ENCODE assay signal across 11 cellular contexts in the genomic region with DNA sequence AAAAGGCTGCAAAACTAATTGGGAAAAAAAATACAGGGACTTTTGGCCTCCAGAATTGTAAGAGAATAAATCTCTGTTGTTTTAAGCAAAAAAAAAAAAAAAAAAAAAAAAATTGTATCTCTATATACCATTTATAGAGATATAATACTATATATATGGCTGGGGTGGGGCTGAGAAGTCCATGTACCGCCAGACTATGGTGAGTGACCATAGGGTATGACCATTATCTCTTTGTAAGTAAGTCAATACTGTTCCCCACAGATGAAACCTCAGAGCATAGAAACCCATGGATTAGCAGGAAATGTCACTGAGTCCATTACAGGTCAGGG.
DNase-seq lines count a peak whose midpoint lies in the region; ATAC-seq and TF ChIP-seq lines count a peak whose summit lies in the region.
"Had no signal": no experiment of that assay in that cellular context is flagged by ENCODE, and none has a peak within 500 bp of the region (broad histone marks: within the 10 kb centered on the region; RNA-seq: fewer than 3 reads in every experiment).

No MANE protein-coding gene starts in this region.

- ATAC-seq in PC-3 = no peak
- ATAC-seq in GM21360 (IDR thresholded peaks at IDR 0.05; ENCODE audit: unreplicated experiment) = no peak
- ATAC-seq: activated CD4-positive, alpha-beta T cell treated with anti-CD3 and anti-CD28 coated beads for 36 hours had no signal

- peaks cover 83% of the 10 kb centered on the region for H3K4me1 ChIP-seq in PC-3 (ENCODE audit: insufficient read depth, low read length)
- peaks cover 41% of the 10 kb centered on the region for H3K4me1 ChIP-seq in mammary epithelial cell (ENCODE audit: insufficient read depth, low read length)
- H3K4me1 ChIP-seq in mesenchymal stem cell (ENCODE audit: control insufficient read depth, insufficient read depth, low read depth, low read length) = peaks cover 50% of the 10 kb centered on the region

- H3K4me3 ChIP-seq in PC-3 (ENCODE audit: low read length) (no peak overlapping the region), mammary epithelial cell (replicated peaks in 1 of 3; ENCODE audit: insufficient read depth in 1 of 3, low read depth in 2 of 3, low read length in 3 of 3) (no peak overlapping the region), mesenchymal stem cell (ENCODE audit: insufficient read depth in 1 of 2, low read depth in 1 of 2, low read length in 2 of 2) (no peak overlapping the region)
- H3K4me3 ChIP-seq: SK-N-MC had no signal

- H3K9me3 ChIP-seq in PC-3 (ENCODE audit: low read length) (no peaks in the 10 kb centered on the region), mammary epithelial cell (replicated peaks; ENCODE audit: insufficient read depth, low read length) (no peaks in the 10 kb centered on the region), mesenchymal stem cell (ENCODE audit: control insufficient read depth, low read length) (no peaks in the 10 kb centered on the region)

- no peak overlapping the region for H3K14ac ChIP-seq in mesenchymal stem cell (ENCODE audit: low read length in 2 of 2)

- H3K9ac ChIP-seq in PC-3 (ENCODE audit: low read length) = peak overlapping the region; percentile 92
- peak overlapping the region; percentile 91 for H3K9ac ChIP-seq in mammary epithelial cell (ENCODE audit: insufficient read depth, low read length)
- H3K9ac ChIP-seq in mesenchymal stem cell (ENCODE audit: low read length) = peak overlapping the region; percentile 88

- H3K23ac ChIP-seq in mesenchymal stem cell (ENCODE audit: low read length in 2 of 2) = no peak overlapping the region

- intact Hi-C loops in PC-3 (cut with micrococcal nuclease) = no loop called here
- intact Hi-C loops in mammary epithelial cell (cut with micrococcal nuclease) = no loop called here

- CTCF ChIA-PET in PC-3 (lab: Charles Lee) = no interaction called here
- CTCF ChIA-PET in mammary epithelial cell (lab: Charles Lee; ENCODE audit: low non-redundant PET) = no interaction called here

- no peak overlapping the region for H4K8ac ChIP-seq in mesenchymal stem cell (ENCODE audit: low read length)

- H3K4ac ChIP-seq in mesenchymal stem cell (ENCODE audit: low read depth in 1 of 2, low read length in 2 of 2) = peak overlapping the region in 1 of 2 experiments; percentile 95

- H2AFZ ChIP-seq in PC-3 (ENCODE audit: low read length) (no peak overlapping the region), mammary epithelial cell (ENCODE audit: low read depth, low read length) (no peak overlapping the region), mesenchymal stem cell (ENCODE audit: low read depth, low read length) (no peak overlapping the region)

- peaks cover 9% of the 10 kb centered on the region for H3F3A ChIP-seq in PC-3 (ENCODE audit: low read length, unreplicated experiment)

- H3K36me3 ChIP-seq in PC-3 (ENCODE audit: low read depth, low read length) (peaks cover 14% of the 10 kb centered on the region), mammary epithelial cell (ENCODE audit: insufficient read depth, low read length) (peaks cover 12% of the 10 kb centered on the region), mesenchymal stem cell (ENCODE audit: control insufficient read depth in 1 of 2, insufficient read depth in 2 of 2, low read depth in 1 of 2, low read length in 2 of 2) (peaks cover 40 to 87% of the 10 kb centered on the region in 2 experiments)

- in situ Hi-C loops in mammary epithelial cell (cut with MboI; ENCODE audit: low sequenced_read_pairs in 2 of 2) = no loop called here

- DNase-seq in PC-3 = no peak
- DNase-seq in mammary epithelial cell = no peak
- no peak for DNase-seq in mesenchymal stem cell
- DNase-seq in substantia nigra (lab: John Stamatoyannopoulos, UW) = no peak
- DNase-seq in NOMO-1 treated with DMSO at 0.1 percent for 48 hours (lab: John Stamatoyannopoulos, UW; ENCODE audit: unreplicated experiment) = no peak
- DNase-seq in NCI-H526 treated with DMSO at 0.1 percent for 48 hours (lab: John Stamatoyannopoulos, UW) = no peak
- DNase-seq in COLO668 (lab: John Stamatoyannopoulos, UW; ENCODE audit: unreplicated experiment) = no peak
- DNase-seq: activated CD4-positive, alpha-beta T cell treated with anti-CD3 and anti-CD28 coated beads for 36 hours; DMS79 had no signal

- H3K79me2 ChIP-seq in PC-3 (ENCODE audit: low read length) (no peaks in the 10 kb centered on the region), mammary epithelial cell (ENCODE audit: insufficient read depth, low read length) (no peaks in the 10 kb centered on the region)

- H2BK5ac ChIP-seq in mesenchymal stem cell (ENCODE audit: low read depth, low read length, poor library complexity, severe bottlenecking) = no peak overlapping the region

- peak overlapping the region in 1 of 2 experiments; percentile 96 for H3K18ac ChIP-seq in mesenchymal stem cell (ENCODE audit: low read depth in 1 of 2, low read length in 2 of 2)

- H2BK12ac ChIP-seq in mesenchymal stem cell (ENCODE audit: low read length in 2 of 2) = peak overlapping the region; percentile 70 to 98

- H2AK5ac ChIP-seq in mesenchymal stem cell (ENCODE audit: low read length, severe bottlenecking) = peak overlapping the region; percentile 91

- H2BK120ac ChIP-seq in mesenchymal stem cell (ENCODE audit: low read depth, low read length) = peak overlapping the region; percentile 9

- peaks cover 7% of the 10 kb centered on the region for H3K79me1 ChIP-seq in mesenchymal stem cell (replicated peaks; ENCODE audit: low read length, poor library complexity, severe bottlenecking)

- H3K27me3 ChIP-seq in PC-3 (ENCODE audit: low read length) = no peaks in the 10 kb centered on the region
- H3K27me3 ChIP-seq in mammary epithelial cell (ENCODE audit: insufficient read depth, low read length) = no peaks in the 10 kb centered on the region
- H3K27me3 ChIP-seq in mesenchymal stem cell (ENCODE audit: control insufficient read depth in 1 of 2, insufficient read depth in 1 of 2, low read length in 2 of 2) = no peaks in the 10 kb centered on the region

- no peaks in the 10 kb centered on the region for H4K20me1 ChIP-seq in PC-3 (ENCODE audit: low read length)
- H4K20me1 ChIP-seq in mammary epithelial cell (ENCODE audit: insufficient read depth, low read length) = no peaks in the 10 kb centered on the region

- no peaks in the 10 kb centered on the region for H3K9me2 ChIP-seq in PC-3 (replicated peaks; ENCODE audit: low read length)

- H3K4me2 ChIP-seq in PC-3 (ENCODE audit: low read length) = peak overlapping the region; percentile 67
- no peak overlapping the region for H3K4me2 ChIP-seq in mammary epithelial cell (ENCODE audit: insufficient read depth, low read depth, low read length)
- H3K4me2 ChIP-seq in mesenchymal stem cell (ENCODE audit: low read length, poor library complexity, severe bottlenecking) = no peak overlapping the region

- dilution Hi-C loops in mammary epithelial cell (cut with HindIII; ENCODE audit: low sequenced_read_pairs) = no loop called here

- 100% methylated on average over 1 of the region's 1 CpG for WGBS in mammary epithelial cell (ENCODE audit: low coverage, missing lambda C conversion rate)
- WGBS in mesenchymal stem cell = no CpG with 5 or more reads among the region's 1 CpG

- no peak overlapping the region for H4K91ac ChIP-seq in mesenchymal stem cell (ENCODE audit: low read length)

- H3K27ac ChIP-seq in PC-3 (ENCODE audit: low read length) (peak overlapping the region; percentile 96), mammary epithelial cell (ENCODE audit: insufficient read depth, low read depth, low read length) (peak overlapping the region; percentile 98), mesenchymal stem cell (ENCODE audit: low read length, poor library complexity, severe bottlenecking) (peak overlapping the region; percentile 96), substantia nigra (ENCODE audit: low read depth, low read length, poor library complexity, severe bottlenecking) (peak overlapping the region; percentile 85)
- H3K27ac ChIP-seq: SK-N-MC had no signal

- H2BK15ac ChIP-seq in mesenchymal stem cell (ENCODE audit: low read depth, poor library complexity, severe bottlenecking) = no peak overlapping the region

- POLR2A ChIA-PET in PC-3 (lab: Charles Lee; ENCODE audit: unreplicated experiment) = interaction anchor here (0.6 kb wide), 1 partner anchor 48 kb away, joined by 4 read pairs; no protein-coding TSS in a partner anchor

- TF ChIP-seq CTCF in PC-3 (conservative IDR thresholded peaks at IDR 0.05; ENCODE audit: low read depth, low read length) = no peak
- TF ChIP-seq CTCF in mammary epithelial cell (conservative IDR thresholded peaks at IDR 0.05 in 1 of 2, IDR thresholded peaks at IDR 0.05 in 1 of 2; ENCODE audit: extremely low read depth in 1 of 2, insufficient read depth in 1 of 2, low read depth in 1 of 2, low read length in 2 of 2) = no peak

- BruUV-seq in PC-3 (replicated peaks; lab: Mats Ljungman, UMichigan) (no TSS peak), mammary epithelial cell (replicated peaks; lab: Mats Ljungman, UMichigan) (no TSS peak)
